Comparison of ENCODE assay signal across 25 cellular contexts in the genomic region with DNA sequence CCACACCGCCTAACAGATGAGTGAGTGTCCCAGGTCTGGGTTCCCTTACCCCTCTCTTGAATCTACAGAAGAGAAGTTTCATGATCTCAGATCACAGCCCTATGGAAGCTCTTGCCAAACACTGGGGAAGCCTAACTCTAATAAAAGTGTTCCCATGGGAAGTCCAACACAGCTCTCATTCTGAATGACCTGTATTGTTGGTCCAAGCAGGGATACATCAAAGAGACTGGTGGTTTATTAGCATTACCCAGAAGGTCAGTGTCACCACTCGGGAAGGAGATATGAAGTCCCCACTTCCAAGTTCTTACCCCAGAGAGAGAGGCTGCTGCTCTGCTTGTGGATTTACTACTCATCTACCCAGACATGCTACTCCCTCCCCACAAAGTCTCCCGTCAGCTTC. TPM values are rescaled to one million over a fixed set of nuclear protein-coding genes. Genes with fewer than 3 reads are reported as not detected.
DNase-seq lines count a peak whose midpoint lies in the region; ATAC-seq, FAIRE-seq and TF ChIP-seq lines count a peak whose summit lies in the region.
"Had no signal": no experiment of that assay in that cellular context is flagged by ENCODE, and none has a peak within 500 bp of the region (broad histone marks: within the 10 kb centered on the region; RNA-seq: fewer than 3 reads in every experiment).

No MANE protein-coding gene starts in this region.

- CTCF ChIA-PET in Caco-2 (lab: Charles Lee): no interaction called here
- CTCF ChIA-PET in K562 (lab: Yijun Ruan, JAX; ENCODE audit: low intra/inter-chr PET ratio): interaction anchor here (0.6 kb wide), 1 partner anchor 51 kb away, joined by 6 read pairs; no protein-coding TSS in a partner anchor

- H3K4me3 ChIP-seq in Caco-2 (ENCODE audit: low read depth, low read length): no peak overlapping the region
- no peak overlapping the region for H3K4me3 ChIP-seq in K562
- no peak overlapping the region for H3K4me3 ChIP-seq in osteoblast (ENCODE audit: insufficient read depth, low read length)
- no peak overlapping the region for H3K4me3 ChIP-seq in HAP-1
- H3K4me3 ChIP-seq: BLaER1 had no signal

- H3K36me3 Mint-ChIP-seq in Caco-2 (ENCODE audit: insufficient read depth, unreplicated experiment): peaks cover 11% of the 10 kb centered on the region
- H3K36me3 Mint-ChIP-seq: CD4-positive, alpha-beta memory T cell had no signal

- no peak for ATAC-seq in K562
- no peak for ATAC-seq in HG03565 (IDR thresholded peaks at IDR 0.05; ENCODE audit: unreplicated experiment)

- H3K9me3 ChIP-seq in Caco-2 (peaks cover under 1% of the 10 kb centered on the region; the same call in 1 of the 2 replicates), K562 (replicated peaks; ENCODE audit: control insufficient read depth, insufficient read depth, low read depth, low read length) (no peaks in the 10 kb centered on the region), osteoblast (ENCODE audit: low read depth, low read length) (no peaks in the 10 kb centered on the region), HAP-1 (no peaks in the 10 kb centered on the region)
- H3K9me3 ChIP-seq: BE2C, BLaER1 had no signal

- H2AFZ ChIP-seq in K562 (ENCODE audit: low read depth, low read length) (no peak overlapping the region), osteoblast (ENCODE audit: low read length) (no peak overlapping the region)

- 39% methylated on average over 3 of the region's 3 CpGs for WGBS in K562 (ENCODE audit: insufficient coverage, low coverage, missing lambda C conversion rate)

- H3K9ac ChIP-seq in K562 (ENCODE audit: insufficient read depth in 1 of 2, low read depth in 2 of 2, low read length in 2 of 2): peak overlapping the region in 1 of 2 experiments; percentile 62; a peak in 1 of 4 replicates
- H3K9ac ChIP-seq: BLaER1 had no signal

- intact Hi-C loops in Caco-2 (cut with micrococcal nuclease; ENCODE audit: unreplicated experiment) (no loop called here), K562 (cut with micrococcal nuclease) (no loop called here)

- H3K9me1 ChIP-seq in K562 (ENCODE audit: control insufficient read depth, insufficient read depth, low read length): no peaks in the 10 kb centered on the region

- POLR2A ChIA-PET in Caco-2 (lab: Charles Lee) (no interaction called here), K562 (lab: Yijun Ruan, JAX) (interaction anchor here (1.0 kb wide), 1 partner anchor 60 kb away, joined by 3 read pairs; no protein-coding TSS in a partner anchor)

- H3K79me2 ChIP-seq in K562 (ENCODE audit: control insufficient read depth, insufficient read depth, low read length) (no peaks in the 10 kb centered on the region), osteoblast (ENCODE audit: insufficient read depth, low read length) (no peaks in the 10 kb centered on the region)

- TF ChIP-seq EP300 in K562 (IDR thresholded peaks at IDR 0.05; ENCODE audit: low read length): no peak

- H4K20me1 ChIP-seq in K562 (replicated peaks; ENCODE audit: control insufficient read depth, insufficient read depth, low read length): no peaks in the 10 kb centered on the region
- no peaks in the 10 kb centered on the region for H4K20me1 ChIP-seq in osteoblast (ENCODE audit: insufficient read depth, low read length)
- H4K20me1 ChIP-seq: BLaER1 had no signal

- FAIRE-seq in K562 (lab: Jason Lieb, UNC): peak; percentile 44
- FAIRE-seq: A204.1, G401.6, GM12891, GM19239 had no signal

- no peak overlapping the region for H3K4me2 ChIP-seq in K562 (ENCODE audit: insufficient read depth, low read length)
- no peak overlapping the region for H3K4me2 ChIP-seq in osteoblast (ENCODE audit: insufficient read depth, low read length)
- H3K4me2 ChIP-seq: BLaER1 had no signal

- no peak overlapping the region for H3K4me3 Mint-ChIP-seq in Caco-2 (ENCODE audit: unreplicated experiment)
- H3K4me3 Mint-ChIP-seq: CD14-positive monocyte; CD4-positive, alpha-beta memory T cell; CD8-positive, alpha-beta memory T cell had no signal

- H3K4me1 ChIP-seq in Caco-2: no peaks in the 10 kb centered on the region
- H3K4me1 ChIP-seq in K562 (replicated peaks in 1 of 2; ENCODE audit: control insufficient read depth in 2 of 2, insufficient read depth in 2 of 2, low read length in 2 of 2): peaks cover 0 to 19% of the 10 kb centered on the region in 2 experiments; a peak in 4 of 5 replicates
- H3K4me1 ChIP-seq in osteoblast (ENCODE audit: insufficient read depth, low read length): no peaks in the 10 kb centered on the region
- no peaks in the 10 kb centered on the region for H3K4me1 ChIP-seq in HAP-1
- H3K4me1 ChIP-seq: BE2C had no signal

- no peaks in the 10 kb centered on the region for H3K4me1 Mint-ChIP-seq in Caco-2 (ENCODE audit: low read depth, unreplicated experiment)
- H3K4me1 Mint-ChIP-seq: CD14-positive monocyte; CD4-positive, alpha-beta memory T cell; CD8-positive, alpha-beta memory T cell had no signal

- H3K36me3 ChIP-seq in Caco-2 (ENCODE audit: control insufficient read depth, insufficient read depth, low read length): no peaks in the 10 kb centered on the region
- H3K36me3 ChIP-seq in K562 (ENCODE audit: control insufficient read depth, insufficient read depth, low read length): no peaks in the 10 kb centered on the region
- no peaks in the 10 kb centered on the region for H3K36me3 ChIP-seq in osteoblast (ENCODE audit: insufficient read depth, low read length)
- H3K36me3 ChIP-seq in HAP-1 (replicated peaks): no peaks in the 10 kb centered on the region
- H3K36me3 ChIP-seq: BE2C had no signal

- BruUV-seq in Caco-2 (replicated peaks; lab: Mats Ljungman, UMichigan) (TSS peak; percentile 10), K562 (replicated peaks; lab: Mats Ljungman, UMichigan) (no TSS peak)

- DNase-seq in COLO829 (ENCODE audit: low spot score) (peak; percentile 62), Caco-2 (no peak), K562 (ENCODE audit: extremely low read depth in 1 of 4, low spot score in 3 of 4) (no peak), osteoblast (ENCODE audit: insufficient read length, low spot score, missing footprints) (peak; percentile 38), HAP-1 (ENCODE audit: low spot score in 2 of 2) (no peak)
- no peak for DNase-seq in stimulated activated CD4-positive, alpha-beta T cell treated with anti-CD3 and anti-CD28 coated beads, Interleukin-2, amount 100 ng/mL, for 48 hours
- DNase-seq: 8988T; ACHN; BE2C; C1 segment of cervical spinal cord; CD4-positive, alpha-beta memory T cell; CD4-positive, CD25-positive, alpha-beta regulatory T cell; CD8-positive, alpha-beta memory T cell; DMS 273 treated with DMSO at 0.1 percent for 48 hours; DMS153; DMS53; DMS79; GF-D8 had no signal

- no peak for TF ChIP-seq RAD21 in K562 (CRISPR knock-in tag; conservative IDR thresholded peaks at IDR 0.05 in 1 of 2, IDR thresholded peaks at IDR 0.05 in 1 of 2)

- TF ChIP-seq CTCF in Caco-2 (IDR thresholded peaks at IDR 0.05; ENCODE audit: insufficient read depth in 1 of 2, low read depth in 1 of 2, low read length in 1 of 2, severe bottlenecking in 1 of 2, unreplicated experiment in 1 of 2) (no peak), K562 (IDR thresholded peaks at IDR 0.05 in 2 of 3, conservative IDR thresholded peaks at IDR 0.05 in 1 of 3; ENCODE audit: insufficient read depth in 2 of 3, low read depth in 1 of 3, low read length in 3 of 3) (no peak), osteoblast (IDR thresholded peaks at IDR 0.05; ENCODE audit: extremely low read depth, low read depth, low read length) (no peak)

- H3K27me3 Mint-ChIP-seq in Caco-2 (ENCODE audit: insufficient read depth, unreplicated experiment): no peaks in the 10 kb centered on the region

- no peak overlapping the region for H3K27ac Mint-ChIP-seq in Caco-2 (ENCODE audit: unreplicated experiment)
- H3K27ac Mint-ChIP-seq: CD14-positive monocyte; CD4-positive, alpha-beta memory T cell; CD4-positive, CD25-positive, alpha-beta regulatory T cell had no signal

- in situ Hi-C loops in K562 (cut with MboI) (no loop called here), HAP-1 (cut with MboI; ENCODE audit: low sequenced_read_pairs) (no loop called here)

- no peaks in the 10 kb centered on the region for H3K27me3 ChIP-seq in Caco-2 (replicated peaks; ENCODE audit: control insufficient read depth, insufficient read depth, low read length)
- H3K27me3 ChIP-seq in K562 (ENCODE audit: control insufficient read depth in 2 of 2, insufficient read depth in 2 of 2, low read length in 2 of 2): peaks cover 3 to 4% of the 10 kb centered on the region in 2 experiments; a peak in 1 of 5 replicates
- no peaks in the 10 kb centered on the region for H3K27me3 ChIP-seq in osteoblast (ENCODE audit: insufficient read depth, low read length)
- H3K27me3 ChIP-seq in HAP-1 (ENCODE audit: low read depth): no peaks in the 10 kb centered on the region; the same call in 1 of the 2 replicates
- H3K27me3 ChIP-seq: BE2C, BLaER1 had no signal

- H3K27ac ChIP-seq in K562 (ENCODE audit: extremely low read depth, low read depth, low read length): no peak overlapping the region
- H3K27ac ChIP-seq in osteoblast (ENCODE audit: low read depth, low read length): no peak overlapping the region
- H3K27ac ChIP-seq: BLaER1 had no signal

- no peak for TF ChIP-seq POLR2A in K562 (conservative IDR thresholded peaks at IDR 0.05)

- no peaks in the 10 kb centered on the region for H3K9me3 Mint-ChIP-seq in Caco-2 (ENCODE audit: unreplicated experiment)
- H3K9me3 Mint-ChIP-seq: CD8-positive, alpha-beta memory T cell had no signal

RNA-seq across cellular contexts. Expression of a gene that starts 9.0 kb away (rescaled TPM):
- total RNA-seq in Caco-2 (2022) (66.8 and 70.7 TPM in 2 replicates), K562 (2014; rRNA removed) (63.3 and 68.2 TPM in 2 replicates), K562 (2014; rRNA removed; fragmentation: Illumina TruSeq; extraction: Trizol) (82.2 and 82.3 TPM in 2 replicates), K562 (2015; rRNA removed; fragmentation: Illumina TruSeq; extraction: Trizol) (69.4 and 78.0 TPM in 2 replicates), K562 (2021) (64.0 and 67.0 TPM in 2 replicates), osteoblast (43.1 and 43.9 TPM in 2 replicates)
- total RNA-seq in K562 (2011; cell fraction: chromatin; rRNA removed; ENCODE audit: low replicate concordance): 45.7 and 67.9 TPM in 2 replicates
- total RNA-seq in K562 (2011; cell fraction: nucleolus; rRNA removed): 38.2 and 43.0 TPM in 2 replicates
- 44.9 and 65.0 TPM in 2 replicates for total RNA-seq in K562 (2011; cell fraction: nucleoplasm; rRNA removed)
- polyA plus RNA-seq in K562 (2011; rRNA removed) (69.3 and 90.9 TPM in 2 replicates), K562 (2014; fragmentation: Illumina TruSeq; extraction: Trizol) (83.4 and 102 TPM in 2 replicates), K562 (2014; fragmentation: Nextera tagmentation; extraction: Ambion mirVana) (100 to 1,000 TPM in 1 of 2 experiments, 10 to 100 TPM in 1; 56.4 to 100 TPM), K562 (2014; rRNA removed) (91.1 and 123 TPM in 2 replicates)
- polyA plus RNA-seq in K562 (2011; cell fraction: cytosol; rRNA removed): 29.7 and 50.4 TPM in 2 replicates
- polyA plus RNA-seq in K562 (2011; cell fraction: nucleus; rRNA removed): 38.0 and 51.2 TPM in 2 replicates
- polyA plus RNA-seq in K562 (2012): 55.9 and 83.1 TPM in 2 replicates
- 69.1 and 71.9 TPM in 2 replicates for polyA minus RNA-seq in K562 (2011; rRNA and poly(A)+ RNA removed)
- polyA minus RNA-seq in K562 (2011; cell fraction: cytosol; rRNA and poly(A)+ RNA removed): 19.2 and 22.1 TPM in 2 replicates
- polyA minus RNA-seq in K562 (2011; cell fraction: nucleus; rRNA and poly(A)+ RNA removed): 25.2 and 39.8 TPM in 2 replicates

RNA-seq across cellular contexts. Expression of a gene that starts 17.3 kb away (rescaled TPM):
- 4.9 and 5.1 TPM in 2 replicates for total RNA-seq in Caco-2 (2022)
- total RNA-seq in K562 (2011; cell fraction: chromatin; rRNA removed; ENCODE audit: low replicate concordance): 3.6 and 5.8 TPM in 2 replicates
- 2.3 and 3.3 TPM in 2 replicates for total RNA-seq in K562 (2011; cell fraction: nucleolus; rRNA removed)
- 3.5 and 4.7 TPM in 2 replicates for total RNA-seq in K562 (2011; cell fraction: nucleoplasm; rRNA removed)
- 0.54 and 0.73 TPM in 2 replicates for total RNA-seq in K562 (2014; rRNA removed)
- total RNA-seq in K562 (2014; rRNA removed; fragmentation: Illumina TruSeq; extraction: Trizol): 0.48 and 0.76 TPM in 2 replicates
- 0.30 and 0.54 TPM in 2 replicates for total RNA-seq in K562 (2015; rRNA removed; fragmentation: Illumina TruSeq; extraction: Trizol)
- total RNA-seq in K562 (2021): 0.87 and 1.0 TPM in 2 replicates
- 1.8 and 2.8 TPM in 2 replicates for polyA plus RNA-seq in K562 (2011; rRNA removed)
- 2.3 and 2.8 TPM in 2 replicates for polyA plus RNA-seq in K562 (2011; cell fraction: cytosol; rRNA removed)
- 4.7 and 6.2 TPM in 2 replicates for polyA plus RNA-seq in K562 (2011; cell fraction: nucleus; rRNA removed)
- polyA plus RNA-seq in K562 (2012): 1.2 and 4.7 TPM in 2 replicates
- 0.79 and 0.91 TPM in 2 replicates for polyA plus RNA-seq in K562 (2014; fragmentation: Illumina TruSeq; extraction: Trizol)
- under 1 TPM; 0.15 TPM for polyA plus RNA-seq in K562 (2014; fragmentation: Nextera tagmentation; extraction: Ambion mirVana)
- 1.2 and 2.0 TPM in 2 replicates for polyA plus RNA-seq in K562 (2014; rRNA removed)
- 1.0 and 1.1 TPM in 2 replicates for polyA minus RNA-seq in K562 (2011; rRNA and poly(A)+ RNA removed)
- polyA minus RNA-seq in K562 (2011; cell fraction: cytosol; rRNA and poly(A)+ RNA removed): 1.1 and 1.3 TPM in 2 replicates
- polyA minus RNA-seq in K562 (2011; cell fraction: nucleus; rRNA and poly(A)+ RNA removed): 1.00 and 1.2 TPM in 2 replicates
- 2.9 and 4.0 TPM in 2 replicates for total RNA-seq in osteoblast
- polyA plus RNA-seq: CD8-positive, alpha-beta memory T cell had no signal

Comparison
In these comparisons a context has a peak if more than half of its experiments do, and no peak if none do; other contexts are left out.
1. DNase-seq: peak in COLO829 (single experiment) and osteoblast (single experiment); none in Caco-2 (0 of 2), K562 (0 of 4), stimulated activated CD4-positive, alpha-beta T cell treated with anti-CD3 and anti-CD28 coated beads, Interleukin-2, amount 100 ng/mL, for 48 hours (0 of 2) and HAP-1 (0 of 2).